11 cellular contexts compared by ENCODE assay signal in genomic region chr11:65883786-65884715, GRCh38. TPM values are rescaled to one million over a fixed set of nuclear protein-coding genes. Genes with fewer than 3 reads are reported as not detected.
A peak's percentile ranks its signal among the peaks of the same experiment; 100 is the strongest.
DNase-seq lines count a peak whose midpoint lies in the region; ATAC-seq, FAIRE-seq and TF ChIP-seq lines count a peak whose summit lies in the region.
"Had no signal": no experiment of that assay in that cellular context is flagged by ENCODE, and none has a peak within 500 bp of the region (broad histone marks: within the 10 kb centered on the region; RNA-seq: fewer than 3 reads in every experiment).

No MANE protein-coding gene starts in this region.

- no peak for FAIRE-seq in kidney (lab: Jason Lieb, UNC)

- peaks cover 75% of the 10 kb centered on the region for H3K4me1 Mint-ChIP-seq in activated T-cell treated with anti-CD3 and anti-CD28 coated beads, Interleukin-2, amount 50 U/mL, for 72 hours (ENCODE audit: low read depth)
- peaks cover 49% of the 10 kb centered on the region for H3K4me1 Mint-ChIP-seq in activated T-cell treated with anti-CD3 and anti-CD28 coated beads, Interleukin-2, amount 50 U/mL, for 4 hours (ENCODE audit: low read depth)
- H3K4me1 Mint-ChIP-seq in stimulated activated memory B cell treated with anti-CD40 and anti-IgM and Interleukin-4, amounts not matched to agents 10 μg/mL and 1 μg/mL and 100 μg/mL, for 72 hours = peaks cover 54% of the 10 kb centered on the region

- no peaks in the 10 kb centered on the region for H3K9me3 ChIP-seq in kidney (ENCODE audit: control insufficient read depth in 1 of 2, low read length in 2 of 2)
- H3K9me3 ChIP-seq: thyroid gland had no signal

- no peaks in the 10 kb centered on the region for H3K9me3 Mint-ChIP-seq in activated T-cell treated with anti-CD3 and anti-CD28 coated beads, Interleukin-2, amount 50 U/mL, for 72 hours
- no peaks in the 10 kb centered on the region for H3K9me3 Mint-ChIP-seq in activated T-cell treated with anti-CD3 and anti-CD28 coated beads, Interleukin-2, amount 50 U/mL, for 4 hours
- no peaks in the 10 kb centered on the region for H3K9me3 Mint-ChIP-seq in stimulated activated memory B cell treated with anti-CD40 and anti-IgM and Interleukin-4, amounts not matched to agents 10 μg/mL and 1 μg/mL and 100 μg/mL, for 72 hours

- peaks cover 5 to 12% of the 10 kb centered on the region in 2 donors for H3K36me3 ChIP-seq in kidney (ENCODE audit: control insufficient read depth in 1 of 2, insufficient read depth in 2 of 2, low read length in 2 of 2)

- peaks cover 1 to 14% of the 10 kb centered on the region in 2 donors for H3K36me3 Mint-ChIP-seq in activated T-cell treated with anti-CD3 and anti-CD28 coated beads, Interleukin-2, amount 50 U/mL, for 72 hours (ENCODE audit: insufficient read depth in 2 of 2)
- peaks cover 15% of the 10 kb centered on the region for H3K36me3 Mint-ChIP-seq in activated T-cell treated with anti-CD3 and anti-CD28 coated beads, Interleukin-2, amount 50 U/mL, for 4 hours (ENCODE audit: insufficient read depth)
- peaks cover 34% of the 10 kb centered on the region for H3K36me3 Mint-ChIP-seq in stimulated activated memory B cell treated with anti-CD40 and anti-IgM and Interleukin-4, amounts not matched to agents 10 μg/mL and 1 μg/mL and 100 μg/mL, for 72 hours

- H3K4me3 Mint-ChIP-seq in activated T-cell treated with anti-CD3 and anti-CD28 coated beads, Interleukin-2, amount 50 U/mL, for 72 hours = no peak overlapping the region
- H3K4me3 Mint-ChIP-seq in activated T-cell treated with anti-CD3 and anti-CD28 coated beads, Interleukin-2, amount 50 U/mL, for 4 hours = no peak overlapping the region
- no peak overlapping the region for H3K4me3 Mint-ChIP-seq in stimulated activated memory B cell treated with anti-CD40 and anti-IgM and Interleukin-4, amounts not matched to agents 10 μg/mL and 1 μg/mL and 100 μg/mL, for 72 hours

- no peak for ATAC-seq in activated T-cell treated with anti-CD3 and anti-CD28 coated beads, Interleukin-2, amount 50 U/mL, for 72 hours (replicated peaks in 1 of 2)
- ATAC-seq in activated T-cell treated with anti-CD3 and anti-CD28 coated beads, Interleukin-2, amount 50 U/mL, for 4 hours = no peak
- no peak for ATAC-seq in stimulated activated memory B cell treated with anti-CD40 and anti-IgM and Interleukin-4, amounts not matched to agents 10 μg/mL and 1 μg/mL and 100 μg/mL, for 72 hours
- ATAC-seq in HG03135 (IDR thresholded peaks at IDR 0.05; ENCODE audit: unreplicated experiment) (no peak), HG02840 (IDR thresholded peaks at IDR 0.05; ENCODE audit: low FRiP score, unreplicated experiment) (no peak)

- peaks cover 8 to 15% of the 10 kb centered on the region in 2 donors for H3K4me1 ChIP-seq in kidney (ENCODE audit: control insufficient read depth in 1 of 2, insufficient read depth in 1 of 2, low read depth in 1 of 2, low read length in 2 of 2)

- DNase-seq in activated T-cell treated with anti-CD3 and anti-CD28 coated beads, Interleukin-2, amount 50 U/mL, for 72 hours = no peak
- no peak for DNase-seq in activated T-cell treated with anti-CD3 and anti-CD28 coated beads, Interleukin-2, amount 50 U/mL, for 4 hours
- DNase-seq in kidney (peak; percentile 71), DMS114 treated with DMSO at 0.1 percent for 48 hours (lab: John Stamatoyannopoulos, UW; ENCODE audit: unreplicated experiment) (no peak)

- no peaks in the 10 kb centered on the region for H3K27me3 Mint-ChIP-seq in activated T-cell treated with anti-CD3 and anti-CD28 coated beads, Interleukin-2, amount 50 U/mL, for 72 hours (ENCODE audit: low read depth)
- H3K27me3 Mint-ChIP-seq in activated T-cell treated with anti-CD3 and anti-CD28 coated beads, Interleukin-2, amount 50 U/mL, for 4 hours (ENCODE audit: low read depth) = no peaks in the 10 kb centered on the region
- H3K27me3 Mint-ChIP-seq in stimulated activated memory B cell treated with anti-CD40 and anti-IgM and Interleukin-4, amounts not matched to agents 10 μg/mL and 1 μg/mL and 100 μg/mL, for 72 hours = no peaks in the 10 kb centered on the region

- no peak overlapping the region for H3K9ac ChIP-seq in kidney (ENCODE audit: low read length in 2 of 2)
- H3K9ac ChIP-seq: parathyroid adenoma had no signal

- H3K27ac Mint-ChIP-seq in activated T-cell treated with anti-CD3 and anti-CD28 coated beads, Interleukin-2, amount 50 U/mL, for 72 hours = peak overlapping the region; percentile 84
- peak overlapping the region; percentile 28 for H3K27ac Mint-ChIP-seq in stimulated activated memory B cell treated with anti-CD40 and anti-IgM and Interleukin-4, amounts not matched to agents 10 μg/mL and 1 μg/mL and 100 μg/mL, for 72 hours

- intact Hi-C loops in kidney (cut with DNase I) = loop anchor here (10.0 kb wide), 1 partner anchor 101 kb away; no protein-coding TSS in a partner anchor

- peak overlapping the region; percentile 94 for H3K27ac ChIP-seq in VCaP
- H3K27ac ChIP-seq in kidney (ENCODE audit: low read depth in 2 of 2, low read length in 2 of 2) = no peak overlapping the region
- H3K27ac ChIP-seq: parathyroid adenoma, thyroid gland had no signal

- no peak for TF ChIP-seq CTCF in VCaP (conservative IDR thresholded peaks at IDR 0.05)
- no peak for TF ChIP-seq CTCF in kidney (IDR thresholded peaks at IDR 0.05; ENCODE audit: borderline replicate concordance, extremely low read depth, insufficient read depth)

- no peak overlapping the region for H3K4me3 ChIP-seq in kidney (ENCODE audit: low read length in 2 of 2)
- H3K4me3 ChIP-seq: thyroid gland had no signal

RNA-seq across cellular contexts. Expression of gene FIBP, which starts 4.2 kb away (rescaled TPM):
- total RNA-seq in activated T-cell treated with anti-CD3 and anti-CD28 coated beads, Interleukin-2, amount 50 U/mL, for 72 hours = 10 to 100 TPM; 86.4 to 91.9 TPM
- total RNA-seq in activated T-cell treated with anti-CD3 and anti-CD28 coated beads, Interleukin-2, amount 50 U/mL, for 4 hours = 10 to 100 TPM; 72.8 to 86.1 (median 83.9) TPM
- 58.0 TPM for total RNA-seq in kidney
- polyA plus RNA-seq in kidney (ENCODE audit: insufficient read depth, low read depth, low replicate concordance) = 105 TPM

RNA-seq across cellular contexts. Expression of gene CTSW, which starts 4.4 kb away (rescaled TPM):
- 10 to 100 TPM; 16.8 to 27.8 TPM for total RNA-seq in activated T-cell treated with anti-CD3 and anti-CD28 coated beads, Interleukin-2, amount 50 U/mL, for 72 hours
- total RNA-seq in activated T-cell treated with anti-CD3 and anti-CD28 coated beads, Interleukin-2, amount 50 U/mL, for 4 hours = 10 to 100 TPM in 2 of 3 donors, 1 to 10 TPM in 1; 8.4 to 12.3 (median 11.2) TPM
- 3.9 TPM for total RNA-seq in kidney
- 1.3 TPM for polyA plus RNA-seq in kidney (ENCODE audit: insufficient read depth, low read depth, low replicate concordance)
- total RNA-seq: fibroblast of lung had no signal
- polyA plus RNA-seq: fibroblast of lung had no signal

RNA-seq across cellular contexts. Expression of gene CCDC85B, which starts 6.4 kb away (rescaled TPM):
- total RNA-seq in activated T-cell treated with anti-CD3 and anti-CD28 coated beads, Interleukin-2, amount 50 U/mL, for 72 hours = 10 to 100 TPM; 35.4 to 37.5 TPM
- 100 to 1,000 TPM in 1 of 3 donors, 10 to 100 TPM in 2; 77.8 to 116 (median 95.6) TPM for total RNA-seq in activated T-cell treated with anti-CD3 and anti-CD28 coated beads, Interleukin-2, amount 50 U/mL, for 4 hours
- 26.1 TPM for total RNA-seq in kidney
- polyA plus RNA-seq in kidney (ENCODE audit: insufficient read depth, low read depth, low replicate concordance) = 31.8 TPM

RNA-seq across cellular contexts. Expression of gene EFEMP2, which starts 11.5 kb away (rescaled TPM):
- 10 to 100 TPM; 22.4 to 26.0 TPM for total RNA-seq in activated T-cell treated with anti-CD3 and anti-CD28 coated beads, Interleukin-2, amount 50 U/mL, for 72 hours
- total RNA-seq in activated T-cell treated with anti-CD3 and anti-CD28 coated beads, Interleukin-2, amount 50 U/mL, for 4 hours = 1 to 10 TPM; 1.0 to 2.9 (median 2.0) TPM
- total RNA-seq in kidney = 64.2 TPM
- 60.0 TPM for polyA plus RNA-seq in kidney (ENCODE audit: insufficient read depth, low read depth, low replicate concordance)

RNA-seq across cellular contexts. Expression of gene FOSL1, which starts 16.1 kb away (rescaled TPM):
- 10 to 100 TPM; 11.9 to 18.8 TPM for total RNA-seq in activated T-cell treated with anti-CD3 and anti-CD28 coated beads, Interleukin-2, amount 50 U/mL, for 72 hours
- 10 to 100 TPM; 75.6 to 77.2 (median 76.9) TPM for total RNA-seq in activated T-cell treated with anti-CD3 and anti-CD28 coated beads, Interleukin-2, amount 50 U/mL, for 4 hours
- total RNA-seq in kidney = 3.2 TPM
- 0.37 TPM for polyA plus RNA-seq in kidney (ENCODE audit: insufficient read depth, low read depth, low replicate concordance)
